ENCODE assay signal across 8 cellular contexts in the genomic region with DNA sequence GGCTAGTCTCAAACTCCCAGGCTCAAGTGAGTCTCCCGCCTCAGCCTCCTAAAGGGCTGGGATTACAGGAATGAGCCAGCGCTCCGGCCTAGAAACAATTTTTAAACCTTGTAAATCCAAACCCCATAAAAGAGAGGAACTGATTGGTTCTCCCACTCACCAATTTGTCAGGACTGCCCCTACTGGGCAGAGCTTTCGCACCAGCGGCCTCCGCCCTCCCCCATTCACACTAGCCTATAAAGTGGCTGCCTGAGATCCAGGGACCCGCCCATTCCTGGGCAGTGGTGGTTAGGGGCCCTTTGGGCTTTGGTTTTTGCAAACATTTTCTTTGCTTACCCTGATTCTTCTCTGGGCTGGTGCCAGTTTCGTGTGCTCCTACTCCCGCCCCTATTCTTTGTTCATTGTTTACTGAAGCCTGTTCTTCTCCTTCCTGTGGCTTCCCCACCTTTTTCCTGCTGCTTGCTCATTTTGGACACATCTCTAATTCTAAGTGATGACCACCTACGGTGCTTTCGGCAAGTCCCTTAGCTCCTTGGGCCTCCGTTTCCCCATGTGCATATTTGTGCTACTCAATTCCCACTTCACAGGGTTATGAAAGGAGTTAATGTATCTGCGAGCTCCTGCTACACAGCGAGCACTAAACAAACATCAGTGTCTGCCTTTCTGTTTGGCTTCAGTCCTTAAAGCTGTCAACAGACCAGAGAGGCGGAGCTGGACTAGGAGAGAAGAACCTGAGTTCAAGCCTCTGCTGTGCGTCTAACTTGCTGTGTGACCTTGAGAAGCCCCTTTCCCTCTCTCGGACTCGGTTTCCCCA. TPM values are rescaled to one million over a fixed set of nuclear protein-coding genes. Genes with fewer than 3 reads are reported as not detected.
A peak's percentile ranks its signal among the peaks of the same experiment; 100 is the strongest.
DNase-seq lines count a peak whose midpoint lies in the region; ATAC-seq and TF ChIP-seq lines count a peak whose summit lies in the region.

No MANE protein-coding gene starts in this region.

- H3K4me3 Mint-ChIP-seq in activated naive CD4-positive, alpha-beta T cell treated with anti-CD3 and anti-CD28 coated beads, Interleukin-2, amount 10 ng/mL, durations not matched to agents 7 days and 5 days: no peak overlapping the region
- H3K4me3 Mint-ChIP-seq in neural progenitor cell: peak overlapping the region; percentile 27

- H3K4me1 ChIP-seq in neural progenitor cell: peaks cover 6% of the 10 kb centered on the region

- H3K27me3 ChIP-seq in neural progenitor cell: no peaks in the 10 kb centered on the region

- H3K9ac ChIP-seq in neural progenitor cell: no peak overlapping the region

- H3K36me3 Mint-ChIP-seq in activated naive CD4-positive, alpha-beta T cell treated with anti-CD3 and anti-CD28 coated beads, Interleukin-2, amount 10 ng/mL, durations not matched to agents 7 days and 5 days: no peaks in the 10 kb centered on the region
- H3K36me3 Mint-ChIP-seq in neural progenitor cell: no peaks in the 10 kb centered on the region

- H3K27ac Mint-ChIP-seq in activated naive CD4-positive, alpha-beta T cell treated with anti-CD3 and anti-CD28 coated beads, Interleukin-2, amount 10 ng/mL, durations not matched to agents 7 days and 5 days: peak overlapping the region; percentile 75
- peak overlapping the region; percentile 48 for H3K27ac Mint-ChIP-seq in neural progenitor cell

- peaks cover 16% of the 10 kb centered on the region for H3K27me3 Mint-ChIP-seq in activated naive CD4-positive, alpha-beta T cell treated with anti-CD3 and anti-CD28 coated beads, Interleukin-2, amount 10 ng/mL, durations not matched to agents 7 days and 5 days
- H3K27me3 Mint-ChIP-seq in neural progenitor cell (ENCODE audit: insufficient read depth, low read depth): peaks cover 5% of the 10 kb centered on the region

- H3K9me3 ChIP-seq in neural progenitor cell (ENCODE audit: low read depth): no peaks in the 10 kb centered on the region

- peak overlapping the region; percentile 89 for H2AFZ ChIP-seq in neural progenitor cell (replicated peaks)

- ATAC-seq in HG02852 (IDR thresholded peaks at IDR 0.05; ENCODE audit: unreplicated experiment) (peak; percentile 56), HG02759 (IDR thresholded peaks at IDR 0.05; ENCODE audit: unreplicated experiment) (no peak), HG03520 (IDR thresholded peaks at IDR 0.05; ENCODE audit: unreplicated experiment) (no peak)

- no peaks in the 10 kb centered on the region for H3K9me3 Mint-ChIP-seq in activated naive CD4-positive, alpha-beta T cell treated with anti-CD3 and anti-CD28 coated beads, Interleukin-2, amount 10 ng/mL, durations not matched to agents 7 days and 5 days
- peaks cover 2% of the 10 kb centered on the region for H3K9me3 Mint-ChIP-seq in neural progenitor cell

- peak overlapping the region; percentile 30 for H3K27ac ChIP-seq in neural progenitor cell

- TF ChIP-seq CTCF in neural progenitor cell (IDR thresholded peaks at IDR 0.05): no peak

- H3K4me2 ChIP-seq in neural progenitor cell: peak overlapping the region; percentile 33

- H3K79me2 ChIP-seq in neural progenitor cell (ENCODE audit: low read depth): no peaks in the 10 kb centered on the region

- peak; percentile 74 for DNase-seq in DMS 273 treated with DMSO at 0.1 percent for 48 hours (lab: John Stamatoyannopoulos, UW)
- DNase-seq in NCI-H345 (lab: John Stamatoyannopoulos, UW): peak; percentile 98
- DNase-seq in activated naive CD4-positive, alpha-beta T cell treated with anti-CD3 and anti-CD28 coated beads, Interleukin-2, amount 10 ng/mL, durations not matched to agents 7 days and 5 days: peak; percentile 62
- DNase-seq in glomerular endothelial cell (ENCODE audit: extremely low read depth, low read depth, low spot score): peak; percentile 89
- peak; percentile 90 for DNase-seq in neural progenitor cell (ENCODE audit: low spot score)

- CTCF ChIA-PET in activated naive CD4-positive, alpha-beta T cell treated with anti-CD3 and anti-CD28 coated beads, Interleukin-2, amount 10 ng/mL, durations not matched to agents 7 days and 5 days (lab: Charles Lee): no interaction called here

- H3K36me3 ChIP-seq in neural progenitor cell: no peaks in the 10 kb centered on the region

- no peaks in the 10 kb centered on the region for H4K20me1 ChIP-seq in neural progenitor cell (ENCODE audit: low read depth)

- H3K4me1 Mint-ChIP-seq in activated naive CD4-positive, alpha-beta T cell treated with anti-CD3 and anti-CD28 coated beads, Interleukin-2, amount 10 ng/mL, durations not matched to agents 7 days and 5 days: peaks cover 36% of the 10 kb centered on the region
- H3K4me1 Mint-ChIP-seq in neural progenitor cell: peaks cover 26% of the 10 kb centered on the region

- H3K4me3 ChIP-seq in neural progenitor cell: peak overlapping the region; percentile 21

- H3F3A ChIP-seq in neural progenitor cell (ENCODE audit: low read depth): peaks cover 29% of the 10 kb centered on the region

RNA-seq across cellular contexts. Expression of gene CLIC4, which starts 39.8 kb away (rescaled TPM):
- 522 and 526 TPM in 2 replicates for total RNA-seq in glomerular endothelial cell
- 185 and 263 TPM in 2 replicates for total RNA-seq in neural progenitor cell (ENCODE audit: low replicate concordance)
